Comparison of ENCODE assay signal across 17 cellular contexts in genomic region chr2:71901466-71901865, GRCh38.
"Had no signal": no experiment of that assay in that cellular context is flagged by ENCODE, and none has a peak within 500 bp of the region (broad histone marks: within the 10 kb centered on the region; RNA-seq: fewer than 3 reads in every experiment).

No MANE protein-coding gene starts in this region.

- H3K4me3 ChIP-seq: gastrocnemius medialis, neural progenitor cell, ovary, tibial artery, uterus had no signal

- ATAC-seq: activated CD8-positive, alpha-beta T cell treated with anti-CD3 and anti-CD28 coated beads for 36 hours; gastrocnemius medialis; stimulated activated naive B cell treated with anti-CD40 and anti-IgM and Interleukin-4, amounts not matched to agents 10 μg/mL and 1 μg/mL and 100 μg/mL, for 72 hours; T-helper 17 cell; WTC11 had no signal

- H3K4me3 Mint-ChIP-seq: activated CD8-positive, alpha-beta T cell treated with anti-CD3 and anti-CD28 coated beads for 36 hours; activated naive CD8-positive, alpha-beta T cell treated with anti-CD3 and anti-CD28 coated beads, Interleukin-2, amount 10 ng/mL, durations not matched to agents 7 days and 5 days; activated T-helper 1 cell treated with anti-CD3 and anti-CD28 coated beads, Interleukin-12 subunit alpha, Interleukin-12 subunit beta, Interleukin-2, Interleukin-4 antibody, amounts not matched to agents 30 ng/mL and 10 ng/mL and 1 ng/mL, durations not matched to agents 14 hours and 24 hours and 36 hours; naive B cell; neural progenitor cell; stimulated activated naive B cell treated with anti-CD40 and anti-IgM and Interleukin-4, amounts not matched to agents 10 μg/mL and 1 μg/mL and 100 μg/mL, for 72 hours; T-helper 17 cell; WTC11 had no signal

- H3K9me3 Mint-ChIP-seq: activated CD8-positive, alpha-beta T cell treated with anti-CD3 and anti-CD28 coated beads for 36 hours; activated naive CD8-positive, alpha-beta T cell treated with anti-CD3 and anti-CD28 coated beads, Interleukin-2, amount 10 ng/mL, durations not matched to agents 7 days and 5 days; activated T-helper 1 cell treated with anti-CD3 and anti-CD28 coated beads, Interleukin-12 subunit alpha, Interleukin-12 subunit beta, Interleukin-2, Interleukin-4 antibody, amounts not matched to agents 30 ng/mL and 10 ng/mL and 1 ng/mL, durations not matched to agents 14 hours and 24 hours and 36 hours; neural progenitor cell; WTC11 had no signal

- DNase-seq: activated CD4-positive, alpha-beta T cell treated with anti-CD3 and anti-CD28 coated beads for 48 hours; activated CD8-positive, alpha-beta T cell treated with anti-CD3 and anti-CD28 coated beads for 36 hours; activated naive CD4-positive, alpha-beta T cell; activated naive CD8-positive, alpha-beta T cell treated with anti-CD3 and anti-CD28 coated beads, Interleukin-2, amount 10 ng/mL, durations not matched to agents 7 days and 5 days; cerebellar nuclear complex; dermis blood vessel endothelial cell; gastrocnemius medialis; naive B cell; ovary; stimulated activated CD4-positive, alpha-beta T cell treated with anti-CD3 and anti-CD28 coated beads, Interleukin-2, amount 100 ng/mL, for 48 hours; stimulated activated naive B cell treated with anti-CD40 and anti-IgM and Interleukin-4, amounts not matched to agents 10 μg/mL and 1 μg/mL and 100 μg/mL, for 72 hours; T-helper 17 cell; tibial artery; uterus had no signal

- H3K27ac Mint-ChIP-seq: activated CD8-positive, alpha-beta T cell treated with anti-CD3 and anti-CD28 coated beads for 36 hours; activated naive CD8-positive, alpha-beta T cell treated with anti-CD3 and anti-CD28 coated beads, Interleukin-2, amount 10 ng/mL, durations not matched to agents 7 days and 5 days; activated T-helper 1 cell treated with anti-CD3 and anti-CD28 coated beads, Interleukin-12 subunit alpha, Interleukin-12 subunit beta, Interleukin-2, Interleukin-4 antibody, amounts not matched to agents 30 ng/mL and 10 ng/mL and 1 ng/mL, durations not matched to agents 14 hours and 24 hours and 36 hours; naive B cell; neural progenitor cell; stimulated activated naive B cell treated with anti-CD40 and anti-IgM and Interleukin-4, amounts not matched to agents 10 μg/mL and 1 μg/mL and 100 μg/mL, for 72 hours; T-helper 17 cell; WTC11 had no signal

- H3K36me3 Mint-ChIP-seq: activated naive CD8-positive, alpha-beta T cell treated with anti-CD3 and anti-CD28 coated beads, Interleukin-2, amount 10 ng/mL, durations not matched to agents 7 days and 5 days; naive B cell; neural progenitor cell; stimulated activated naive B cell treated with anti-CD40 and anti-IgM and Interleukin-4, amounts not matched to agents 10 μg/mL and 1 μg/mL and 100 μg/mL, for 72 hours; WTC11 had no signal

- H3K4me1 Mint-ChIP-seq: activated naive CD8-positive, alpha-beta T cell treated with anti-CD3 and anti-CD28 coated beads, Interleukin-2, amount 10 ng/mL, durations not matched to agents 7 days and 5 days; naive B cell; neural progenitor cell; stimulated activated naive B cell treated with anti-CD40 and anti-IgM and Interleukin-4, amounts not matched to agents 10 μg/mL and 1 μg/mL and 100 μg/mL, for 72 hours; T-helper 17 cell; WTC11 had no signal
